8 cellular contexts compared by ENCODE assay signal in the genomic region with DNA sequence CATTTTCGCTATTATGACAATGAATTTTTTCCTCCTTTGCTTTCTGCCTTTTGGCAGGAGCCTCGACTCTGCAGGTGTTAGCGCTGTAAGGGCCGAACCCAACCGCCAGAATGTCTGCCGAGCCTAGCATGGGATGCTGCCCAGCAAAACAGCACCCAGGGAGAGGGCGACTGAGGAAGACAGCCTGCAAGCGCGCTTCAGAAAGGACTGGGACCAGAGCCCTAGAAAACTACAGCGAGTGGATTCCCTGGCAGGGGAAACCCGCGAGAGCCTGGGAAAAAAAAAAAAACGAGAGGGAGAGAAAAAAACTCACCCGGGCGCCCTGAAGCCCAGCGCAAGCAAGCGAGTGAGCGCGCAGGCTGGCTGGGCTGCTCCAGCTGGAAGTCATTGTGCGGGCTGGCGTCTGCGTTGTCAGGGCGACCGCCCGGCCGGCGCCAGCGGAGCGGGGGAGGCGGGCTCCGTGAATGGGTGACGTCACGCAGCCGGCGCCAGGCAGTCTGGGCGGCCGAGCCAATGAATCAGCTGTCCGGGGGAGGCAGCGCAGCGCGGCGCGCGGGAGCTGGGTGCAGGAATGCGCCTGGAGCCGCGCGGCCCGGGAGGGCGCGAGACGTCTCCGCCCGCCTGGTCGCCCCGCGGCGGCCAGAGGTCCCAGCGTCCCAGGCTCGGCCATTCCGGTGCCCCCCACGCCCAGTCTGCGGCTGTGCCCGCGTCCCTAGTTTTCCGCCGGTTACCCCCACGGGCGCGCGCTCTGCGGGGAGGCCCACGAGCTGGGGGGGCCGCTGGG. TPM values are rescaled to one million over a fixed set of nuclear protein-coding genes. Genes with fewer than 3 reads are reported as not detected.
DNase-seq lines count a peak whose midpoint lies in the region; ATAC-seq and TF ChIP-seq lines count a peak whose summit lies in the region.

No MANE protein-coding gene starts in this region.

- peak; percentile 97 for TF ChIP-seq POLR2A in gastroesophageal sphincter (IDR thresholded peaks at IDR 0.05)
- TF ChIP-seq POLR2A in suprapubic skin (IDR thresholded peaks at IDR 0.05): peak in 1 of 2 donors; percentile 59

- H3K36me3 ChIP-seq in gastroesophageal sphincter: no peaks in the 10 kb centered on the region
- no peaks in the 10 kb centered on the region for H3K36me3 ChIP-seq in suprapubic skin

- H3K27ac ChIP-seq in gastroesophageal sphincter (peak overlapping the region; percentile 90 to 97 (median 97)), suprapubic skin (peak overlapping the region; percentile 94)

- H3K4me3 ChIP-seq in gastroesophageal sphincter: peak overlapping the region; percentile 54 to 66
- peak overlapping the region; percentile 57 for H3K4me3 ChIP-seq in suprapubic skin

- no peak for TF ChIP-seq CTCF in Calu3 (IDR thresholded peaks at IDR 0.05; ENCODE audit: unreplicated experiment)
- no peak for TF ChIP-seq CTCF in gastroesophageal sphincter (IDR thresholded peaks at IDR 0.05)
- no peak for TF ChIP-seq CTCF in nephron progenitor cell (IDR thresholded peaks at IDR 0.05)
- TF ChIP-seq CTCF in suprapubic skin (IDR thresholded peaks at IDR 0.05): no peak

- H3K9me3 ChIP-seq in gastroesophageal sphincter: no peaks in the 10 kb centered on the region
- H3K9me3 ChIP-seq in suprapubic skin: no peaks in the 10 kb centered on the region

- CTCF ChIA-PET in Calu3 (lab: Charles Lee): interaction anchor here (0.6 to 0.7 kb wide), 3 partner anchors 155 to 1921 kb away, joined by 3 to 4 read pairs (median 4); no protein-coding TSS in a partner anchor
- CTCF ChIA-PET in activated naive CD4-positive, alpha-beta T cell treated with anti-CD3 and anti-CD28 coated beads, Interleukin-2, amount 10 ng/mL, durations not matched to agents 7 days and 5 days (lab: Charles Lee): no interaction called here

- DNase-seq in Calu3: peak; percentile 98
- peak in 74 of 76 experiments; percentile 29 to 95 (median 85) for DNase-seq in HUDEP-2 (lab: John Stamatoyannopoulos, UW; ENCODE audit: unreplicated experiment in 76 of 76)
- peak; percentile 77 for DNase-seq in NOMO-1 treated with dmso at 0.1 percent for 144 hours (lab: John Stamatoyannopoulos, UW; ENCODE audit: unreplicated experiment)
- DNase-seq in activated naive CD4-positive, alpha-beta T cell treated with anti-CD3 and anti-CD28 coated beads, Interleukin-2, amount 10 ng/mL, durations not matched to agents 7 days and 5 days: peak; percentile 74
- DNase-seq in nephron progenitor cell: peak; percentile 98
- DNase-seq in suprapubic skin (ENCODE audit: low spot score in 2 of 2): peak; percentile 95 to 96

- BruUV-seq in Calu3 (replicated peaks; lab: Mats Ljungman, UMichigan): no TSS peak

- H3K36me3 Mint-ChIP-seq in Calu3 (ENCODE audit: insufficient read depth, unreplicated experiment) (peaks cover 19% of the 10 kb centered on the region), nephron progenitor cell (ENCODE audit: low read depth) (peaks cover 35% of the 10 kb centered on the region)
- no peaks in the 10 kb centered on the region for H3K36me3 Mint-ChIP-seq in activated naive CD4-positive, alpha-beta T cell treated with anti-CD3 and anti-CD28 coated beads, Interleukin-2, amount 10 ng/mL, durations not matched to agents 7 days and 5 days

- H3K4me3 Mint-ChIP-seq in Calu3 (ENCODE audit: low read depth, unreplicated experiment) (peak overlapping the region; percentile 82), nephron progenitor cell (peak overlapping the region; percentile 85)
- peak overlapping the region; percentile 52 for H3K4me3 Mint-ChIP-seq in activated naive CD4-positive, alpha-beta T cell treated with anti-CD3 and anti-CD28 coated beads, Interleukin-2, amount 10 ng/mL, durations not matched to agents 7 days and 5 days

- H3K4me1 Mint-ChIP-seq in Calu3 (ENCODE audit: low read depth, unreplicated experiment) (peaks cover 43% of the 10 kb centered on the region), nephron progenitor cell (peaks cover 51% of the 10 kb centered on the region)
- H3K4me1 Mint-ChIP-seq in activated naive CD4-positive, alpha-beta T cell treated with anti-CD3 and anti-CD28 coated beads, Interleukin-2, amount 10 ng/mL, durations not matched to agents 7 days and 5 days: peaks cover 10% of the 10 kb centered on the region

- ATAC-seq in GM21515 (IDR thresholded peaks at IDR 0.05; ENCODE audit: unreplicated experiment) (peak; percentile 94), gastroesophageal sphincter (peak; percentile 99)

- peaks cover 6 to 48% (median 7%) of the 10 kb centered on the region in 3 donors for H3K4me1 ChIP-seq in gastroesophageal sphincter
- peaks cover 23% of the 10 kb centered on the region for H3K4me1 ChIP-seq in suprapubic skin

- intact Hi-C loops in Calu3 (cut with micrococcal nuclease; ENCODE audit: unreplicated experiment): loop anchor here (1.0 to 10.0 kb wide), 2 partner anchors 56 to 390 kb away; no protein-coding TSS in a partner anchor

- no peaks in the 10 kb centered on the region for H3K27me3 Mint-ChIP-seq in Calu3 (ENCODE audit: unreplicated experiment)
- peaks cover 24% of the 10 kb centered on the region for H3K27me3 Mint-ChIP-seq in activated naive CD4-positive, alpha-beta T cell treated with anti-CD3 and anti-CD28 coated beads, Interleukin-2, amount 10 ng/mL, durations not matched to agents 7 days and 5 days
- H3K27me3 Mint-ChIP-seq in nephron progenitor cell (ENCODE audit: low read depth, poor library complexity): no peaks in the 10 kb centered on the region

- WGBS in gastroesophageal sphincter (ENCODE audit: low coverage in 1 of 2), 2 donors: 0% methylated on average over 10 to 34 of the region's 74 CpGs
- WGBS in suprapubic skin: 2% methylated on average over 41 of the region's 74 CpGs

- TF ChIP-seq EP300 in gastroesophageal sphincter (IDR thresholded peaks at IDR 0.05): peak; percentile 87
- TF ChIP-seq EP300 in suprapubic skin (IDR thresholded peaks at IDR 0.05): peak; percentile 65

- no peaks in the 10 kb centered on the region for H3K9me3 Mint-ChIP-seq in Calu3 (ENCODE audit: low read depth, unreplicated experiment)
- no peaks in the 10 kb centered on the region for H3K9me3 Mint-ChIP-seq in activated naive CD4-positive, alpha-beta T cell treated with anti-CD3 and anti-CD28 coated beads, Interleukin-2, amount 10 ng/mL, durations not matched to agents 7 days and 5 days
- peaks cover 47% of the 10 kb centered on the region for H3K9me3 Mint-ChIP-seq in nephron progenitor cell

- H3K27me3 ChIP-seq in gastroesophageal sphincter (no peaks in the 10 kb centered on the region), suprapubic skin (no peaks in the 10 kb centered on the region)

- H3K27ac Mint-ChIP-seq in Calu3 (ENCODE audit: unreplicated experiment) (peak overlapping the region; percentile 89), nephron progenitor cell (peak overlapping the region; percentile 99)
- H3K27ac Mint-ChIP-seq in activated naive CD4-positive, alpha-beta T cell treated with anti-CD3 and anti-CD28 coated beads, Interleukin-2, amount 10 ng/mL, durations not matched to agents 7 days and 5 days: no peak overlapping the region

RNA-seq across cellular contexts. Expression of gene ID4, which starts 32.6 kb away (rescaled TPM):
- total RNA-seq in Calu3 (2022) (1.7 and 1.8 TPM in 2 replicates), gastroesophageal sphincter (100 to 1,000 TPM in 1 of 4 donors, 10 to 100 TPM in 3; 51.3 to 137 (median 63.6) TPM), suprapubic skin (100 to 1,000 TPM; 124 to 295 (median 157) TPM)

Comparison
In these comparisons a context has a peak if more than half of its experiments do, and no peak if none do; other contexts are left out.
1. Peak in every context shown above with its lines: DNase-seq, ATAC-seq, H3K4me3 ChIP-seq and H3K27ac ChIP-seq.
2. RNA of gene ID4, which starts 32.6 kb away (total RNA-seq): 124 to 295 TPM in suprapubic skin and 51.3 to 137 TPM in gastroesophageal sphincter; 1.7 to 1.8 TPM in Calu3; every median in the first group is over 10 times any median in the second.